8 cellular contexts compared by ENCODE assay signal in the genomic region with DNA sequence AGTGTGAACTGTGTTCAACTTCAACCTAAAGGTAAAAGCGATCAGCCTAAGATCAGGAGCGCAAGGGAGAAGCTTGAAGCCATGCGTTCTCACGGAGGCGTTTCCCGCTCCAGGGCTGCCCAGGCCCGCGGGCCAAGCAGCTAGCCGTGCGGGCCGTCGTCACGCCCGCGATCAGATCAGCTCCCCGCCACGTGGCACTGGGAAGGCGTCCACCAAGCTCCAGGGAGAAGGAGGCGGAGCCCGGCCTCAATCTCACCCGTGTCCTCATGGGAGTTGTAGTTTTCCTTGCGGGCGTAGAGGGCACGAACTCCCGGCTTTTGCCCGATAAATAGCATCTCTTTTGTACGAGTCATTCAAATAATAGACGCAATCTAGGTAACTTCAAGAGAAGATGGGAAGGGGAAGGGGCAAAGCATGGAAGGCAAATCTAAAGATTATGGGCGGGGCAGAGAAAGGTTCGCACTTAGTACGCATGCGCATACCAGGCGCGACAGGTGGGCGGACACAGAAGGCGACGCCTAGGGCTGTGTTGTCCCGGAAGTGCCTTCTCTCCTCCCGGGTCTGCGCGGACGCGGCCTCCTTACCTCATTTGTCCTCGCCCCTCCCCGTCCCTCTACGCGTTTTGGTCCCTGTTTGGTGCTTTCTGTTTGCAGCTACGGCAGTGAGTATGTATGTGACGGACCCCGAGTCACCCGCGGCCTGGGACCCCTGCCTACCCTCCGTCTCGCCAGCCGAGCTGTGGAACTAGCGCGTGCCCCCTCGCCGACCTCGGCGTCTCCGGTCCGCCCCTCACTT. TPM values are rescaled to one million over a fixed set of nuclear protein-coding genes. Genes with fewer than 3 reads are reported as not detected.
DNase-seq lines count a peak whose midpoint lies in the region; ATAC-seq and TF ChIP-seq lines count a peak whose summit lies in the region.

No MANE protein-coding gene starts in this region.

- intact Hi-C loops in activated B cell treated with CpG ODN at 0.5 μM for 24 hours (cut with micrococcal nuclease): loop anchor here (1.0 to 5.0 kb wide), 4 partner anchors 41 to 243 kb away; partner anchors contain the start of gene ZCCHC7

- no peaks in the 10 kb centered on the region for H3K27me3 ChIP-seq in smooth muscle cell (ENCODE audit: low read depth)

- CTCF ChIA-PET in activated B cell treated with CpG ODN at 0.5 μM for 24 hours (lab: Charles Lee): interaction anchor here (0.5 to 1.3 kb wide), 4 partner anchors 53 to 323 kb away, joined by 3 read pairs; no protein-coding TSS in a partner anchor

- POLR2A ChIA-PET in activated B cell treated with CpG ODN at 0.5 μM for 24 hours (lab: Charles Lee): interaction anchor here (0.6 to 7.3 kb wide), 25 partner anchors 9 to 331 kb away, joined by 3 to 54 read pairs (median 4); partner anchors contain the start of genes PAX5 and ZCCHC7

- peak overlapping the region; percentile 87 for H3K9ac ChIP-seq in smooth muscle cell (ENCODE audit: low read depth)

- 3% methylated on average over 63 of the region's 63 CpGs for WGBS in smooth muscle cell (ENCODE audit: low lambda C conversion rate)

- H3K36me3 ChIP-seq in smooth muscle cell (ENCODE audit: low read depth): no peaks in the 10 kb centered on the region

- TF ChIP-seq POLR2A in GM18951 (IDR thresholded peaks at IDR 0.05; ENCODE audit: extremely low read depth, insufficient read depth, insufficient read length): peak; percentile 80

- peak; percentile 93 for ATAC-seq in HG03175 (IDR thresholded peaks at IDR 0.05; ENCODE audit: unreplicated experiment)
- peak; percentile 93 for ATAC-seq in activated B cell treated with CpG ODN at 0.5 μM for 24 hours (ENCODE audit: low read depth)

- H3K4me1 Mint-ChIP-seq in activated B cell treated with CpG ODN at 0.5 μM for 24 hours (peaks cover 78% of the 10 kb centered on the region), immature natural killer cell (peaks cover 31 to 56% of the 10 kb centered on the region in 2 donors)

- peak overlapping the region; percentile 96 for H2AFZ ChIP-seq in smooth muscle cell (ENCODE audit: low read depth)

- DNase-seq in AG08395 (ENCODE audit: low spot score): peak; percentile 97
- peak; percentile 68 for DNase-seq in NCI-H226
- peak; percentile 78 for DNase-seq in activated B cell treated with CpG ODN at 0.5 μM for 24 hours
- DNase-seq in caudate nucleus (lab: John Stamatoyannopoulos, UW): peak; percentile 62 to 97 (median 89)
- DNase-seq in immature natural killer cell: peak; percentile 92 to 94 (median 94)
- peak; percentile 87 for DNase-seq in smooth muscle cell (lab: John Stamatoyannopoulos, UW; ENCODE audit: unreplicated experiment)

- peaks cover 4% of the 10 kb centered on the region for H3K4me1 ChIP-seq in smooth muscle cell (ENCODE audit: low read depth)

- peak overlapping the region; percentile 88 for H3K4me2 ChIP-seq in smooth muscle cell

- peaks cover 36% of the 10 kb centered on the region for H4K20me1 ChIP-seq in smooth muscle cell (ENCODE audit: low read depth)

- H3K27ac ChIP-seq in caudate nucleus (ENCODE audit: low read depth, low read length) (peak overlapping the region; percentile 88), smooth muscle cell (ENCODE audit: low read depth) (peak overlapping the region; percentile 47)

- H3K9me3 ChIP-seq in smooth muscle cell (replicated peaks; ENCODE audit: low read depth): no peaks in the 10 kb centered on the region

- TF ChIP-seq CTCF in activated B cell treated with CpG ODN at 0.5 μM for 24 hours (IDR thresholded peaks at IDR 0.05) (no peak), smooth muscle cell (IDR thresholded peaks at IDR 0.05; ENCODE audit: borderline replicate concordance, insufficient read depth, poor library complexity, severe bottlenecking) (no peak)

- H3K27ac Mint-ChIP-seq in activated B cell treated with CpG ODN at 0.5 μM for 24 hours (peak overlapping the region; percentile 95), immature natural killer cell (peak overlapping the region; percentile 92 to 99 (median 96))

- H3F3A ChIP-seq in smooth muscle cell (ENCODE audit: low read depth): no peaks in the 10 kb centered on the region

- peak overlapping the region; percentile 87 for H3K4me3 ChIP-seq in smooth muscle cell

- H3K27me3 Mint-ChIP-seq in activated B cell treated with CpG ODN at 0.5 μM for 24 hours: no peaks in the 10 kb centered on the region
- H3K27me3 Mint-ChIP-seq in immature natural killer cell (ENCODE audit: low read depth in 3 of 3): peaks cover 8 to 14% (median 11%) of the 10 kb centered on the region in 3 donors

- peaks cover 43% of the 10 kb centered on the region for H3K79me2 ChIP-seq in smooth muscle cell (ENCODE audit: low read depth)

- peak overlapping the region; percentile 94 for H3K4me3 Mint-ChIP-seq in activated B cell treated with CpG ODN at 0.5 μM for 24 hours
- H3K4me3 Mint-ChIP-seq in immature natural killer cell: peak overlapping the region; percentile 96 to 100 (median 98)

- H3K9me3 Mint-ChIP-seq in activated B cell treated with CpG ODN at 0.5 μM for 24 hours (no peaks in the 10 kb centered on the region), immature natural killer cell (no peaks in the 10 kb centered on the region)

- H3K36me3 Mint-ChIP-seq in activated B cell treated with CpG ODN at 0.5 μM for 24 hours (ENCODE audit: low read depth): peaks cover 19% of the 10 kb centered on the region
- H3K36me3 Mint-ChIP-seq in immature natural killer cell: no peaks in the 10 kb centered on the region

- in situ Hi-C loops in GM18951 (cut with MboI; ENCODE audit: low sequenced_read_pairs, unreplicated experiment): no loop called here

RNA-seq across cellular contexts. Expression of gene ZCCHC7, which starts 40.8 kb away (rescaled TPM):
- total RNA-seq in activated B cell treated with CpG ODN at 0.5 μM for 24 hours: 70.3 and 70.8 TPM in 2 replicates
- polyA plus RNA-seq in immature natural killer cell: 10 to 100 TPM; 21.1 to 23.8 (median 23.1) TPM
- total RNA-seq in smooth muscle cell: 24.7 and 25.1 TPM in 2 replicates
- 19.0 and 22.5 TPM in 2 replicates for polyA plus RNA-seq in smooth muscle cell

RNA-seq across cellular contexts. Expression of gene PAX5, which starts 45.5 kb away (rescaled TPM):
- 580 and 619 TPM in 2 replicates for total RNA-seq in activated B cell treated with CpG ODN at 0.5 μM for 24 hours
- under 1 TPM in 1 of 3 donors, not detected in 2; 0.03 TPM for polyA plus RNA-seq in immature natural killer cell
- under 0.01 and 0.09 TPM in 2 replicates for total RNA-seq in smooth muscle cell
- not detected in 2 replicates for polyA plus RNA-seq in smooth muscle cell

Comparison
In these comparisons a context has a peak if more than half of its experiments do, and no peak if none do; other contexts are left out.
1. Peak in every context shown above with its lines: DNase-seq, ATAC-seq, H3K4me3 ChIP-seq and H3K27ac ChIP-seq.
2. RNA of gene PAX5, which starts 45.5 kb away (total RNA-seq): 580 to 619 TPM in activated B cell treated with CpG ODN at 0.5 μM for 24 hours; under 0.01 to 0.09 TPM in smooth muscle cell; every median in the first group is over 100 times any median in the second.